ENCODE assay signal across 20 cellular contexts in genomic region chr6:157859775-157860504, GRCh38. TPM values are rescaled to one million over a fixed set of nuclear protein-coding genes. Genes with fewer than 3 reads are reported as not detected.
DNase-seq lines count a peak whose midpoint lies in the region; ATAC-seq and TF ChIP-seq lines count a peak whose summit lies in the region.
"Had no signal": no experiment of that assay in that cellular context is flagged by ENCODE, and none has a peak within 500 bp of the region (broad histone marks: within the 10 kb centered on the region; RNA-seq: fewer than 3 reads in every experiment).

No MANE protein-coding gene starts in this region.

- peaks cover 0 to 100% (median 0%) of the 10 kb centered on the region in 11 experiments; a peak in 5 of 22 replicates for H4K20me1 ChIP-seq in BLaER1 treated with 17β-estradiol and CSF1 and Interleukin-3, amounts not matched to agents 10 nM and 100 nM

- no peak overlapping the region for H3K4me3 ChIP-seq in BLaER1 treated with 17β-estradiol and CSF1 and Interleukin-3, amounts not matched to agents 10 nM and 100 nM
- no peak overlapping the region for H3K4me3 ChIP-seq in mucosa of descending colon
- H3K4me3 ChIP-seq in coronary artery, result no peak overlapping the region
- H3K4me3 ChIP-seq: gastrocnemius medialis, PC-9, right atrium auricular region, upper lobe of left lung had no signal

- H3K4me2 ChIP-seq in BLaER1 treated with 17β-estradiol and CSF1 and Interleukin-3, amounts not matched to agents 10 nM and 100 nM, result peak overlapping the region in 10 of 11 experiments; percentile 2 to 67 (median 46); a peak in 18 of 22 replicates
- H3K4me2 ChIP-seq: PC-9 had no signal

- ATAC-seq in mucosa of descending colon, result peak; percentile 50
- no peak for ATAC-seq in effector memory CD8-positive, alpha-beta T cell (replicated peaks)
- ATAC-seq: gastrocnemius medialis had no signal

- H3K27me3 Mint-ChIP-seq in HFFc6 (ENCODE audit: insufficient read depth), result no peaks in the 10 kb centered on the region; the same call in 1 of the 2 replicates
- H3K27me3 Mint-ChIP-seq in activated naive CD8-positive, alpha-beta T cell treated with anti-CD3 and anti-CD28 coated beads for 36 hours, result no peaks in the 10 kb centered on the region
- H3K27me3 Mint-ChIP-seq in effector memory CD8-positive, alpha-beta T cell, result peaks cover 0 to 5% of the 10 kb centered on the region in 2 donors

- H3K9me3 ChIP-seq in BLaER1 treated with 17β-estradiol and CSF1 and Interleukin-3, amounts not matched to agents 10 nM and 100 nM (replicated peaks in 1 of 11), result no peaks in the 10 kb centered on the region
- no peaks in the 10 kb centered on the region for H3K9me3 ChIP-seq in mucosa of descending colon
- H3K9me3 ChIP-seq: gastrocnemius medialis, right atrium auricular region, upper lobe of left lung had no signal

- no peak overlapping the region for H3K27ac ChIP-seq in BLaER1 treated with 17β-estradiol and CSF1 and Interleukin-3, amounts not matched to agents 10 nM and 100 nM
- no peak overlapping the region for H3K27ac ChIP-seq in coronary artery
- H3K27ac ChIP-seq: gastrocnemius medialis, HL-60, PC-9, right atrium auricular region, upper lobe of left lung had no signal

- H3K36me3 ChIP-seq in BLaER1 treated with 17β-estradiol and CSF1 and Interleukin-3, amounts not matched to agents 10 nM and 100 nM, result no peaks in the 10 kb centered on the region
- H3K36me3 ChIP-seq in mucosa of descending colon (ENCODE audit: low read depth), result no peaks in the 10 kb centered on the region
- H3K36me3 ChIP-seq: gastrocnemius medialis, right atrium auricular region, upper lobe of left lung had no signal

- peak overlapping the region; percentile 21; the same call in 1 of the 2 replicates for H3K27ac Mint-ChIP-seq in HFFc6
- H3K27ac Mint-ChIP-seq in activated naive CD8-positive, alpha-beta T cell treated with anti-CD3 and anti-CD28 coated beads for 36 hours, result peak overlapping the region; percentile 62
- no peak overlapping the region for H3K27ac Mint-ChIP-seq in effector memory CD8-positive, alpha-beta T cell
- H3K27ac Mint-ChIP-seq: activated naive CD4-positive, alpha-beta T cell treated with anti-CD3 and anti-CD28 coated beads, Interleukin-2, amount 10 ng/mL, durations not matched to agents 7 days and 5 days had no signal

- TF ChIP-seq CTCF in HFFc6 (IDR thresholded peaks at IDR 0.05) (no peak), mucosa of descending colon (IDR thresholded peaks at IDR 0.05) (no peak), coronary artery (IDR thresholded peaks at IDR 0.05) (no peak)

- peaks cover 12% of the 10 kb centered on the region; the same call in 1 of the 2 replicates for H3K36me3 Mint-ChIP-seq in HFFc6 (ENCODE audit: low read depth)
- peaks cover 65% of the 10 kb centered on the region for H3K36me3 Mint-ChIP-seq in activated naive CD8-positive, alpha-beta T cell treated with anti-CD3 and anti-CD28 coated beads for 36 hours
- H3K36me3 Mint-ChIP-seq in effector memory CD8-positive, alpha-beta T cell (ENCODE audit: insufficient read depth), result peaks cover 4% of the 10 kb centered on the region

- peaks cover 6 to 26% (median 11%) of the 10 kb centered on the region in 10 experiments; a peak in 17 of 20 replicates for H3K4me1 ChIP-seq in BLaER1 treated with 17β-estradiol and CSF1 and Interleukin-3, amounts not matched to agents 10 nM and 100 nM
- H3K4me1 ChIP-seq in mucosa of descending colon (ENCODE audit: low read depth), result peaks cover 11% of the 10 kb centered on the region

- no peak for DNase-seq in HFFc6
- no peak for DNase-seq in activated naive CD8-positive, alpha-beta T cell treated with anti-CD3 and anti-CD28 coated beads for 36 hours
- no peak for DNase-seq in mucosa of descending colon
- DNase-seq in SIG-M5 treated with dmso at 0.1 percent for 504 hours (lab: John Stamatoyannopoulos, UW; ENCODE audit: unreplicated experiment), result no peak
- no peak for DNase-seq in coronary artery (ENCODE audit: low spot score)
- DNase-seq in stimulated activated CD4-positive, alpha-beta T cell treated with anti-CD3 and anti-CD28 coated beads, Interleukin-2, amount 100 ng/mL, for 48 hours, result no peak
- no peak for DNase-seq in effector memory CD8-positive, alpha-beta T cell
- DNase-seq: activated CD4-positive, alpha-beta T cell treated with anti-CD3 and anti-CD28 coated beads, Interleukin-2, amount 50 U/mL, for 1 hour; Calu3; gastrocnemius medialis; H7; midbrain; MV-4-11; NCI-H524 treated with DMSO at 0.1 percent for 48 hours; PC-9; upper lobe of left lung had no signal

- H3K4me1 Mint-ChIP-seq in HFFc6 (ENCODE audit: low read depth), result peaks cover 62% of the 10 kb centered on the region
- peaks cover 81% of the 10 kb centered on the region for H3K4me1 Mint-ChIP-seq in activated naive CD8-positive, alpha-beta T cell treated with anti-CD3 and anti-CD28 coated beads for 36 hours
- peaks cover 10 to 20% of the 10 kb centered on the region in 2 donors for H3K4me1 Mint-ChIP-seq in effector memory CD8-positive, alpha-beta T cell (ENCODE audit: low read depth in 2 of 2)

- no peaks in the 10 kb centered on the region for H3K9me3 Mint-ChIP-seq in HFFc6
- H3K9me3 Mint-ChIP-seq in activated naive CD8-positive, alpha-beta T cell treated with anti-CD3 and anti-CD28 coated beads for 36 hours, result peaks cover 12% of the 10 kb centered on the region
- H3K9me3 Mint-ChIP-seq in effector memory CD8-positive, alpha-beta T cell, result no peaks in the 10 kb centered on the region

- no peak overlapping the region for H3K9ac ChIP-seq in BLaER1 treated with 17β-estradiol and CSF1 and Interleukin-3, amounts not matched to agents 10 nM and 100 nM

- H3K4me3 Mint-ChIP-seq in HFFc6, result no peak overlapping the region
- H3K4me3 Mint-ChIP-seq in activated naive CD8-positive, alpha-beta T cell treated with anti-CD3 and anti-CD28 coated beads for 36 hours, result no peak overlapping the region
- H3K4me3 Mint-ChIP-seq in effector memory CD8-positive, alpha-beta T cell, result peak overlapping the region in 1 of 2 donors; percentile 11
- H3K4me3 Mint-ChIP-seq: activated naive CD4-positive, alpha-beta T cell treated with anti-CD3 and anti-CD28 coated beads, Interleukin-2, amount 10 ng/mL, durations not matched to agents 7 days and 5 days had no signal

- H3K27me3 ChIP-seq in BLaER1 treated with 17β-estradiol and CSF1 and Interleukin-3, amounts not matched to agents 10 nM and 100 nM, result no peaks in the 10 kb centered on the region
- H3K27me3 ChIP-seq: gastrocnemius medialis, right atrium auricular region, upper lobe of left lung had no signal

- intact Hi-C loops in mucosa of descending colon (cut with DNase I, micrococcal nuclease), result no loop called here

RNA-seq across cellular contexts. Expression of gene SNX9, which starts 36.9 kb away (rescaled TPM):
- 10 to 100 TPM; 37.2 to 46.6 (median 40.9) TPM for total RNA-seq in HFFc6 (2021; fragmentation: NEBNext Ultra II Directional; extraction: Animal tissue kit (Norgen Biotek cat#: 25700))
- total RNA-seq in activated naive CD8-positive, alpha-beta T cell treated with anti-CD3 and anti-CD28 coated beads for 36 hours, result 10 to 100 TPM; 63.4 to 64.4 TPM
- 10 to 100 TPM; 55.0 to 69.6 (median 68.0) TPM for total RNA-seq in mucosa of descending colon

Comparison
In these comparisons a context has a peak if more than half of its experiments do, and no peak if none do; other contexts are left out.
1. H3K27ac Mint-ChIP-seq: peak in HFFc6 (single experiment) and activated naive CD8-positive, alpha-beta T cell treated with anti-CD3 and anti-CD28 coated beads for 36 hours (single experiment); none in effector memory CD8-positive, alpha-beta T cell (0 of 2).